In genomic region chr3:71690222-71690821, GRCh38 we compare ENCODE assay signal across 12 cellular contexts. TPM values are rescaled to one million over a fixed set of nuclear protein-coding genes. Genes with fewer than 3 reads are reported as not detected.
DNase-seq lines count a peak whose midpoint lies in the region; ATAC-seq and TF ChIP-seq lines count a peak whose summit lies in the region.
"Had no signal": no experiment of that assay in that cellular context is flagged by ENCODE, and none has a peak within 500 bp of the region (broad histone marks: within the 10 kb centered on the region; RNA-seq: fewer than 3 reads in every experiment).

No MANE protein-coding gene starts in this region.

- H3K36me3 Mint-ChIP-seq in activated CD4-positive, alpha-beta T cell treated with anti-CD3 and anti-CD28 coated beads, Interleukin-2, amount 10 ng/mL, durations not matched to agents 7 days and 5 days (ENCODE audit: low read depth) = peaks cover 49% of the 10 kb centered on the region

- H3K27me3 Mint-ChIP-seq in activated CD4-positive, alpha-beta T cell treated with anti-CD3 and anti-CD28 coated beads, Interleukin-2, amount 10 ng/mL, durations not matched to agents 7 days and 5 days = no peaks in the 10 kb centered on the region
- H3K27me3 Mint-ChIP-seq: CD4-positive, alpha-beta memory T cell had no signal

- peaks cover 13% of the 10 kb centered on the region for H3K4me1 Mint-ChIP-seq in activated CD4-positive, alpha-beta T cell treated with anti-CD3 and anti-CD28 coated beads, Interleukin-2, amount 10 ng/mL, durations not matched to agents 7 days and 5 days

- no peaks in the 10 kb centered on the region for H3K79me2 ChIP-seq in ACC112 (ENCODE audit: control insufficient read depth, insufficient read depth, low read length, unreplicated experiment)

- POLR2A ChIA-PET in activated CD4-positive, alpha-beta T cell treated with anti-CD3 and anti-CD28 coated beads, Interleukin-2, amount 10 ng/mL, durations not matched to agents 7 days and 5 days (lab: Charles Lee) = no interaction called here

- CTCF ChIA-PET in activated CD4-positive, alpha-beta T cell treated with anti-CD3 and anti-CD28 coated beads, Interleukin-2, amount 10 ng/mL, durations not matched to agents 7 days and 5 days (lab: Charles Lee) = interaction anchor here (0.7 kb wide), 2 partner anchors 23 to 1138 kb away, joined by 3 to 4 read pairs; no protein-coding TSS in a partner anchor

- no peak overlapping the region for H3K4me3 Mint-ChIP-seq in activated CD4-positive, alpha-beta T cell treated with anti-CD3 and anti-CD28 coated beads, Interleukin-2, amount 10 ng/mL, durations not matched to agents 7 days and 5 days
- H3K4me3 Mint-ChIP-seq: CD4-positive, alpha-beta memory T cell had no signal

- TF ChIP-seq CTCF in epithelial cell of esophagus (IDR thresholded peaks at IDR 0.05; ENCODE audit: insufficient read depth, low read depth, low read length, missing control alignments) = no peak

- H3K36me3 ChIP-seq in ACC112 (ENCODE audit: insufficient read depth, low read length) = no peaks in the 10 kb centered on the region
- H3K36me3 ChIP-seq in HUES6 (ENCODE audit: control insufficient read depth, insufficient read depth, low read length) = no peaks in the 10 kb centered on the region
- no peaks in the 10 kb centered on the region for H3K36me3 ChIP-seq in mesodermal cell (ENCODE audit: control insufficient read depth, insufficient read depth, low read length)

- 24 to 25% methylated on average over 4 of the region's 4 CpGs for WGBS in mesodermal cell (ENCODE audit: insufficient coverage in 2 of 2), 2 experiments

- H3K27me3 ChIP-seq in ACC112 (ENCODE audit: insufficient read depth, low read length) (no peaks in the 10 kb centered on the region), HUES6 (ENCODE audit: control insufficient read depth, insufficient read depth, low read length) (no peaks in the 10 kb centered on the region)

- H3K4me3 ChIP-seq in ACC112 (ENCODE audit: low read depth, low read length) = peak overlapping the region; percentile 56
- no peak overlapping the region for H3K4me3 ChIP-seq in HUES6 (ENCODE audit: low read depth, low read length)
- H3K4me3 ChIP-seq in epithelial cell of esophagus (ENCODE audit: low read length) = no peak overlapping the region
- H3K4me3 ChIP-seq in mesodermal cell (ENCODE audit: extremely low read depth, insufficient read depth, low read length, poor library complexity, severe bottlenecking) = no peak overlapping the region

- peaks cover 2% of the 10 kb centered on the region for H3K9me3 Mint-ChIP-seq in activated CD4-positive, alpha-beta T cell treated with anti-CD3 and anti-CD28 coated beads, Interleukin-2, amount 10 ng/mL, durations not matched to agents 7 days and 5 days
- H3K9me3 Mint-ChIP-seq: CD4-positive, alpha-beta memory T cell had no signal

- H3K27ac ChIP-seq in ACC112 (ENCODE audit: low read depth, low read length) (peak overlapping the region; percentile 54), HUES6 (ENCODE audit: low read depth, low read length) (peak overlapping the region; percentile 1; the same call in 1 of the 2 replicates), mesodermal cell (ENCODE audit: low read depth, low read length, severe bottlenecking) (peak overlapping the region; percentile 67)

- no peaks in the 10 kb centered on the region for H3K9me3 ChIP-seq in HUES6 (ENCODE audit: control insufficient read depth, insufficient read depth, low read depth, low read length)
- H3K9me3 ChIP-seq in mesodermal cell (ENCODE audit: control insufficient read depth, low read length) = no peaks in the 10 kb centered on the region

- no peak for ATAC-seq in HG02852 (IDR thresholded peaks at IDR 0.05; ENCODE audit: unreplicated experiment)

- H2AFZ ChIP-seq in ACC112 (ENCODE audit: low read length, unreplicated experiment) = peak overlapping the region; percentile 74

- DNase-seq in epithelial cell of esophagus (ENCODE audit: low read depth) (peak; percentile 84), COR-L47 (lab: John Stamatoyannopoulos, UW) (no peak), MV-4-11 (lab: John Stamatoyannopoulos, UW) (no peak)
- no peak for DNase-seq in activated CD4-positive, alpha-beta T cell treated with anti-CD3 and anti-CD28 coated beads, Interleukin-2, amount 10 ng/mL, durations not matched to agents 7 days and 5 days
- DNase-seq: CD4-positive, alpha-beta memory T cell; head of caudate nucleus; KBM-7; NCI-H774 had no signal

- H3K9ac ChIP-seq in HUES6 (ENCODE audit: low read length) = peak overlapping the region; percentile 25

- H3K27ac Mint-ChIP-seq in activated CD4-positive, alpha-beta T cell treated with anti-CD3 and anti-CD28 coated beads, Interleukin-2, amount 10 ng/mL, durations not matched to agents 7 days and 5 days = no peak overlapping the region

- H3K4me1 ChIP-seq in ACC112 (ENCODE audit: control insufficient read depth, insufficient read depth, low read length, unreplicated experiment) = peaks cover 56% of the 10 kb centered on the region
- H3K4me1 ChIP-seq in HUES6 (ENCODE audit: control insufficient read depth, insufficient read depth, low read length) = peaks cover 54% of the 10 kb centered on the region
- H3K4me1 ChIP-seq in mesodermal cell (ENCODE audit: control insufficient read depth, insufficient read depth, low read length, poor library complexity, severe bottlenecking) = peaks cover 57% of the 10 kb centered on the region

RNA-seq across cellular contexts. Expression of gene EIF4E3, which starts 34.9 kb away (rescaled TPM):
- 5.1 TPM for polyA plus RNA-seq in mesodermal cell (2013, experiment 1 of 2)
- polyA plus RNA-seq in mesodermal cell (2013, experiment 2 of 2) = 4.7 TPM
- total RNA-seq in activated CD4-positive, alpha-beta T cell treated with anti-CD3 and anti-CD28 coated beads, Interleukin-2, amount 10 ng/mL, durations not matched to agents 7 days and 5 days = 10 to 100 TPM; 83.9 to 90.4 TPM

Comparison
In these comparisons a context has a peak if more than half of its experiments do, and no peak if none do; other contexts are left out.
1. H3K27ac ChIP-seq: peak in every context shown above with its lines; median percentile 67 in mesodermal cell; 54 in ACC112; 1 in HUES6.